In the genomic region with DNA sequence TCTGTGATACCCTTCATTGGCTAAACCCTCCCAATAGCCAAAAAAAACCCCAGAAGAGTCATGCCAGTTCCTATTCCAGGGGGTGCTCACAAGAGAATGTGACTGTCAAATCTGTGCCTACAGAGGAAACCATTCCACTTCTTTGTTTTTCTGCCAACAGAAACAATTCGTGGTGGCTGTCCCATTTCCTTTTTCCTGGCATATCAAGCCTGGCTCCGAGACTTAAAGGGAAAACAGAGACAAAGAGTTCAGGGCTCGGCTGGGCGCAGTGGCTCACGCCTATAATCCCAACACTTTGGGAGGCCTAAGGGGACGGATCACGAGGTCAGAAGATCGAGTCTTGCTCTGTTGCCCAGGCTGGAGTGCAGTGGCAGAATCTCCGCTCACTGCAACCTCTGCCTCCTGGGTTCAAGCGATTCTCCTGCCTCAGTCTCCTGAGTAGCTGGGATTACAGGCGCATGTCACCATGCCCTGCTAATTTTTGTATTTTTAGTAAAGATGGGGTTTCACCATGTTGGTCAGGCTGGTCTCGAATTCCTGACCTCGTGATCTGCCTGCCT, we compare ENCODE assay signal across 3 cellular contexts.
TF ChIP-seq lines count a peak whose summit lies in the region.

No MANE protein-coding gene starts in this region.

TF ChIP-seq in WTC11, 78 proteins besides CTCF, POLR2A, EP300 and RAD21:
- peak; percentile 97 for TF ChIP-seq ZNF121 (CRISPR knock-in tag; IDR thresholded peaks at IDR 0.05)
TF ChIP-seq in WTC11: peak in this region for 1; not testable (repeated sequence) for 77.

TF ChIP-seq in endothelial cell of umbilical vein, 7 proteins besides CTCF, POLR2A, EP300 and RAD21:
- peak; percentile 21 for TF ChIP-seq POLR2AphosphoS5 (IDR thresholded peaks at IDR 0.05; ENCODE audit: insufficient read depth, low read depth, low read length)

TF ChIP-seq in HepG2, 621 proteins besides CTCF, POLR2A, EP300 and RAD21:
- TF ChIP-seq ZNF121 (CRISPR knock-in tag; IDR thresholded peaks at IDR 0.05): peak; percentile 65; the same call in 1 of the 2 replicates
